ENCODE assay signal across 15 cellular contexts in genomic region chr2:98515571-98515927, GRCh38.
DNase-seq lines count a peak whose midpoint lies in the region; ATAC-seq and FAIRE-seq lines count a peak whose summit lies in the region.
"Had no signal": no experiment of that assay in that cellular context is flagged by ENCODE, and none has a peak within 500 bp of the region (broad histone marks: within the 10 kb centered on the region; RNA-seq: fewer than 3 reads in every experiment).

No MANE protein-coding gene starts in this region.

- H3K27ac Mint-ChIP-seq in activated CD4-positive, alpha-beta T cell treated with anti-CD3 and anti-CD28 coated beads for 36 hours = peak overlapping the region; percentile 9
- peak overlapping the region; percentile 55 for H3K27ac Mint-ChIP-seq in activated T-helper 2 cell treated with anti-CD3 and anti-CD28 coated beads, Interferon-gamma antibody, Interleukin-2, Interleukin-4, amounts not matched to agents 10 μg/mL and 5 μg/mL and 100 μg/mL, durations not matched to agents 14 hours and 24 hours and 36 hours
- H3K27ac Mint-ChIP-seq in immature natural killer cell = peak overlapping the region; percentile 9 to 89 (median 65)

- ATAC-seq in activated CD4-positive, alpha-beta T cell treated with anti-CD3 and anti-CD28 coated beads for 36 hours = no peak
- ATAC-seq in GM21737 (IDR thresholded peaks at IDR 0.05; ENCODE audit: unreplicated experiment) = no peak

- intact Hi-C loops in activated CD4-positive, alpha-beta T cell treated with anti-CD3 and anti-CD28 coated beads for 36 hours (cut with DNase I, micrococcal nuclease) = loop anchor here in 1 of 2 experiments (5.0 kb wide), 1 partner anchor 68 kb away; no protein-coding TSS in a partner anchor
- intact Hi-C loops in activated T-helper 2 cell treated with anti-CD3 and anti-CD28 coated beads, Interferon-gamma antibody, Interleukin-2, Interleukin-4, amounts not matched to agents 10 μg/mL and 5 μg/mL and 100 μg/mL, durations not matched to agents 14 hours and 24 hours and 36 hours (cut with micrococcal nuclease) = no loop called here

- POLR2A ChIA-PET in activated CD4-positive, alpha-beta T cell treated with anti-CD3 and anti-CD28 coated beads for 36 hours (lab: Charles Lee) = no interaction called here

- FAIRE-seq in HTR-8/SVneo (lab: Jason Lieb, UNC) = no peak

- no peak overlapping the region for H3K4me3 ChIP-seq in thymus (ENCODE audit: low read length)
- H3K4me3 ChIP-seq: breast epithelium, left ventricle myocardium inferior, testis had no signal

- CTCF ChIA-PET in activated CD4-positive, alpha-beta T cell treated with anti-CD3 and anti-CD28 coated beads for 36 hours (lab: Charles Lee) = interaction anchor here (0.6 to 1.7 kb wide), 10 partner anchors 8 to 1049 kb away, joined by 3 to 9 read pairs (median 3); no protein-coding TSS in a partner anchor

- WGBS in thymus = 87% methylated on average over 6 of the region's 6 CpGs

- no peaks in the 10 kb centered on the region for H3K9me3 ChIP-seq in thymus (ENCODE audit: control insufficient read depth)
- H3K9me3 ChIP-seq: breast epithelium, left ventricle myocardium inferior, testis had no signal

- H3K9me3 Mint-ChIP-seq in activated CD4-positive, alpha-beta T cell treated with anti-CD3 and anti-CD28 coated beads for 36 hours (ENCODE audit: low read depth) = no peaks in the 10 kb centered on the region
- no peaks in the 10 kb centered on the region for H3K9me3 Mint-ChIP-seq in activated T-helper 2 cell treated with anti-CD3 and anti-CD28 coated beads, Interferon-gamma antibody, Interleukin-2, Interleukin-4, amounts not matched to agents 10 μg/mL and 5 μg/mL and 100 μg/mL, durations not matched to agents 14 hours and 24 hours and 36 hours
- no peaks in the 10 kb centered on the region for H3K9me3 Mint-ChIP-seq in immature natural killer cell

- no peaks in the 10 kb centered on the region for H3K27me3 Mint-ChIP-seq in activated CD4-positive, alpha-beta T cell treated with anti-CD3 and anti-CD28 coated beads for 36 hours
- H3K27me3 Mint-ChIP-seq in activated T-helper 2 cell treated with anti-CD3 and anti-CD28 coated beads, Interferon-gamma antibody, Interleukin-2, Interleukin-4, amounts not matched to agents 10 μg/mL and 5 μg/mL and 100 μg/mL, durations not matched to agents 14 hours and 24 hours and 36 hours (ENCODE audit: low read depth) = no peaks in the 10 kb centered on the region
- peaks cover 0 to 5% (median 2%) of the 10 kb centered on the region in 3 donors for H3K27me3 Mint-ChIP-seq in immature natural killer cell (ENCODE audit: low read depth in 3 of 3)

- H3K4me1 Mint-ChIP-seq in activated CD4-positive, alpha-beta T cell treated with anti-CD3 and anti-CD28 coated beads for 36 hours = peaks cover 77% of the 10 kb centered on the region
- peaks cover 50% of the 10 kb centered on the region for H3K4me1 Mint-ChIP-seq in activated T-helper 2 cell treated with anti-CD3 and anti-CD28 coated beads, Interferon-gamma antibody, Interleukin-2, Interleukin-4, amounts not matched to agents 10 μg/mL and 5 μg/mL and 100 μg/mL, durations not matched to agents 14 hours and 24 hours and 36 hours (ENCODE audit: low read depth)
- peaks cover 88 to 98% of the 10 kb centered on the region in 2 donors for H3K4me1 Mint-ChIP-seq in immature natural killer cell

- H3K4me3 Mint-ChIP-seq in activated CD4-positive, alpha-beta T cell treated with anti-CD3 and anti-CD28 coated beads for 36 hours = no peak overlapping the region
- no peak overlapping the region for H3K4me3 Mint-ChIP-seq in activated T-helper 2 cell treated with anti-CD3 and anti-CD28 coated beads, Interferon-gamma antibody, Interleukin-2, Interleukin-4, amounts not matched to agents 10 μg/mL and 5 μg/mL and 100 μg/mL, durations not matched to agents 14 hours and 24 hours and 36 hours (ENCODE audit: low read depth)
- peak overlapping the region in 2 of 5 donors; percentile 36 to 44 for H3K4me3 Mint-ChIP-seq in immature natural killer cell

- H3K27me3 ChIP-seq in thymus (ENCODE audit: control insufficient read depth, insufficient read depth) = no peaks in the 10 kb centered on the region
- H3K27me3 ChIP-seq: breast epithelium, testis had no signal

- peaks cover 9% of the 10 kb centered on the region for H3K36me3 ChIP-seq in thymus (ENCODE audit: control insufficient read depth, insufficient read depth)
- H3K36me3 ChIP-seq: breast epithelium, left ventricle myocardium inferior had no signal

- DNase-seq in activated CD4-positive, alpha-beta T cell treated with anti-CD3 and anti-CD28 coated beads for 36 hours = no peak
- DNase-seq in activated CD4-positive, alpha-beta T cell treated with anti-CD3 and anti-CD28 coated beads for 4 hours = no peak
- no peak for DNase-seq in activated T-helper 2 cell treated with anti-CD3 and anti-CD28 coated beads, Interferon-gamma antibody, Interleukin-2, Interleukin-4, amounts not matched to agents 10 μg/mL and 5 μg/mL and 100 μg/mL, durations not matched to agents 14 hours and 24 hours and 36 hours (ENCODE audit: low spot score)
- DNase-seq in immature natural killer cell = no peak
- no peak for DNase-seq in HTR-8/SVneo (ENCODE audit: insufficient read length, low spot score)
- DNase-seq in SIG-M5 (lab: John Stamatoyannopoulos, UW) = no peak
- DNase-seq: activated CD8-positive, alpha-beta memory T cell treated with anti-CD3 and anti-CD28 coated beads for 24 hours; H7; left ventricle myocardium inferior; NCI-H1930; NCI-H510A treated with DMSO at 0.1 percent for 48 hours; testis had no signal

- H3K27ac ChIP-seq in thymus (ENCODE audit: low read depth) = peak overlapping the region; percentile 8
- H3K27ac ChIP-seq: breast epithelium, left ventricle myocardium inferior had no signal

- H3K36me3 Mint-ChIP-seq in activated CD4-positive, alpha-beta T cell treated with anti-CD3 and anti-CD28 coated beads for 36 hours (ENCODE audit: low read depth) = no peaks in the 10 kb centered on the region
- peaks cover 18% of the 10 kb centered on the region for H3K36me3 Mint-ChIP-seq in activated T-helper 2 cell treated with anti-CD3 and anti-CD28 coated beads, Interferon-gamma antibody, Interleukin-2, Interleukin-4, amounts not matched to agents 10 μg/mL and 5 μg/mL and 100 μg/mL, durations not matched to agents 14 hours and 24 hours and 36 hours (ENCODE audit: low read depth)
- peaks cover 0 to 4% (median 0%) of the 10 kb centered on the region in 3 donors for H3K36me3 Mint-ChIP-seq in immature natural killer cell

- H3K4me1 ChIP-seq in thymus (ENCODE audit: control insufficient read depth, insufficient read depth, low read length) = peaks cover 10% of the 10 kb centered on the region
- H3K4me1 ChIP-seq: breast epithelium had no signal

Comparison
In these comparisons a context has a peak if more than half of its experiments do, and no peak if none do; other contexts are left out.
1. H3K27ac Mint-ChIP-seq: peak in every context shown above with its lines; median percentile 65 in immature natural killer cell; 55 in activated T-helper 2 cell treated with anti-CD3 and anti-CD28 coated beads, Interferon-gamma antibody, Interleukin-2, Interleukin-4, amounts not matched to agents 10 μg/mL and 5 μg/mL and 100 μg/mL, durations not matched to agents 14 hours and 24 hours and 36 hours; 9 in activated CD4-positive, alpha-beta T cell treated with anti-CD3 and anti-CD28 coated beads for 36 hours.